In the genomic region with DNA sequence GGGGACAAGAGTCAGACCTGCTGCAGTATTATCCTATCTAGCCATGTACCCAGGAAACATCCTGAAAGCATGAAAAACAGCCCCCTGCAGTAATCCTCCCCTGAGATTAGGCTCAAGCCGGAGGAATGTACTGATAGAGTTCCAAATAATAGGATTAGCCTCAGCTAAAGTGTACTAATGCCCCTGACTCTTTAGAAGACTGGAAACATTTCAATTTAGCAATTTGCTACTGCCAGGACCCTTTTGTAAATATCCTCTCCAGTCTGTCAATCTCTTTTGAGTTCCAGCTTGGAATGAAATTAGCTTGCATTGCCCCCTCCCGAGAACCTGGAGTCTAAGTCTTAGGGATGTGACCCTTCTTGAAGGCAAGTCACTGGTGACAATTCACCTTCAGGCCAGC, we compare ENCODE assay signal across 32 cellular contexts.
"Had no signal": no experiment of that assay in that cellular context is flagged by ENCODE, and none has a peak within 500 bp of the region (broad histone marks: within the 10 kb centered on the region; RNA-seq: fewer than 3 reads in every experiment).

No MANE protein-coding gene starts in this region.

- H3K4me3 Mint-ChIP-seq: activated B cell treated with CpG ODN at 0.5 μM for 24 hours; activated CD4-positive, alpha-beta T cell treated with anti-CD3 and anti-CD28 coated beads, Interleukin-2, amount 10 ng/mL, durations not matched to agents 24 days and 14 days; activated CD8-positive, alpha-beta memory T cell treated with anti-CD3 and anti-CD28 coated beads, Interleukin-2, amount 10 ng/mL, durations not matched to agents 7 days and 5 days; activated naive CD8-positive, alpha-beta T cell treated with anti-CD3 and anti-CD28 coated beads, Interleukin-2, amount 50 U/mL, for 24 hours; activated T-cell treated with anti-CD3 and anti-CD28 coated beads, Interleukin-2, amount 50 U/mL, for 4 hours; T-helper 2 cell treated with Interferon-gamma antibody and Interleukin-4, amounts not matched to agents 5 μg/mL and 100 μg/mL, for 36 hours had no signal

- ATAC-seq: activated CD8-positive, alpha-beta memory T cell treated with anti-CD3 and anti-CD28 coated beads, Interleukin-2, amount 10 ng/mL, durations not matched to agents 7 days and 5 days; activated naive CD4-positive, alpha-beta T cell treated with anti-CD3 and anti-CD28 coated beads, Interleukin-2, amount 50 U/mL, for 72 hours; activated naive CD8-positive, alpha-beta T cell treated with anti-CD3 and anti-CD28 coated beads, Interleukin-2, amount 50 U/mL, for 24 hours; activated T-cell treated with anti-CD3 and anti-CD28 coated beads, Interleukin-2, amount 50 U/mL, for 4 hours; body of pancreas had no signal

- FAIRE-seq: bronchial epithelial cell had no signal

- H3K36me3 ChIP-seq: ascending aorta, Peyer's patch, SJCRH30 had no signal

- H3K4me1 ChIP-seq: ascending aorta, Peyer's patch, SJCRH30 had no signal

- DNase-seq: activated B cell treated with CpG ODN at 0.5 μM for 24 hours; activated CD4-positive, alpha-beta T cell treated with anti-CD3 and anti-CD28 coated beads for 1 hour; activated CD4-positive, alpha-beta T cell treated with anti-CD3 and anti-CD28 coated beads, Interleukin-2, amount 10 ng/mL, durations not matched to agents 24 days and 14 days; activated CD4-positive, alpha-beta T cell treated with anti-CD3 and anti-CD28 coated beads, Interleukin-2, amount 50 U/mL, for 48 hours; activated CD8-positive, alpha-beta memory T cell treated with anti-CD3 and anti-CD28 coated beads, Interleukin-2, amount 10 ng/mL, durations not matched to agents 7 days and 5 days; activated effector memory CD4-positive, alpha-beta T cell treated with anti-CD3 and anti-CD28 coated beads, Interleukin-2, amount 50 U/mL, for 16 hours; activated naive CD4-positive, alpha-beta T cell treated with Interleukin-2 at 50 U/mL for 16 hours; activated naive CD8-positive, alpha-beta T cell treated with anti-CD3 and anti-CD28 coated beads, Interleukin-2, amount 50 U/mL, for 24 hours; activated T-cell treated with anti-CD3 and anti-CD28 coated beads, Interleukin-2, amount 50 U/mL, for 4 hours; amniotic stem cell; body of pancreas; NCI-H1092; NCI-H1417; NCI-H1694; NCI-H2029; NCI-H2107; NCI-H2171 treated with DMSO at 0.1 percent for 48 hours; NCI-H226; NCI-H526; NCI-H774; NK-92 treated with Interleukin-12 subunit alpha and Interleukin-12 subunit beta, amount 100 ng/mL, for 24 hours; Peyer's patch; Right ventricle myocardium superior; SK-N-SH; T-helper 1 cell had no signal

- H3K9me3 Mint-ChIP-seq: activated B cell treated with CpG ODN at 0.5 μM for 24 hours had no signal

- H3K36me3 Mint-ChIP-seq: activated CD8-positive, alpha-beta memory T cell treated with anti-CD3 and anti-CD28 coated beads, Interleukin-2, amount 10 ng/mL, durations not matched to agents 7 days and 5 days; activated naive CD4-positive, alpha-beta T cell treated with anti-CD3 and anti-CD28 coated beads, Interleukin-2, amount 50 U/mL, for 72 hours had no signal

- H3K27ac Mint-ChIP-seq: activated B cell treated with CpG ODN at 0.5 μM for 24 hours; activated CD4-positive, alpha-beta T cell treated with anti-CD3 and anti-CD28 coated beads, Interleukin-2, amount 10 ng/mL, durations not matched to agents 24 days and 14 days; activated CD8-positive, alpha-beta memory T cell treated with anti-CD3 and anti-CD28 coated beads, Interleukin-2, amount 10 ng/mL, durations not matched to agents 7 days and 5 days; activated naive CD4-positive, alpha-beta T cell treated with anti-CD3 and anti-CD28 coated beads, Interleukin-2, amount 50 U/mL, for 72 hours; activated naive CD8-positive, alpha-beta T cell treated with anti-CD3 and anti-CD28 coated beads, Interleukin-2, amount 50 U/mL, for 24 hours; T-helper 2 cell treated with Interferon-gamma antibody and Interleukin-4, amounts not matched to agents 5 μg/mL and 100 μg/mL, for 36 hours had no signal

- H3K4me1 Mint-ChIP-seq: activated B cell treated with CpG ODN at 0.5 μM for 24 hours; activated CD4-positive, alpha-beta T cell treated with anti-CD3 and anti-CD28 coated beads, Interleukin-2, amount 10 ng/mL, durations not matched to agents 24 days and 14 days; activated CD8-positive, alpha-beta memory T cell treated with anti-CD3 and anti-CD28 coated beads, Interleukin-2, amount 10 ng/mL, durations not matched to agents 7 days and 5 days; activated naive CD8-positive, alpha-beta T cell treated with anti-CD3 and anti-CD28 coated beads, Interleukin-2, amount 50 U/mL, for 24 hours had no signal

- H3K4me3 ChIP-seq: ascending aorta, body of pancreas, Peyer's patch, SJCRH30 had no signal

- H3K27ac ChIP-seq: ascending aorta, body of pancreas, KMS-11, Peyer's patch, RWPE1, SJCRH30 had no signal

- H3K9me3 ChIP-seq: ascending aorta, body of pancreas, Peyer's patch, SJCRH30, SK-N-SH had no signal
